24 cellular contexts compared by ENCODE assay signal in genomic region chr12:42556917-42557316, GRCh38. TPM values are rescaled to one million over a fixed set of nuclear protein-coding genes. Genes with fewer than 3 reads are reported as not detected.
DNase-seq lines count a peak whose midpoint lies in the region; ATAC-seq and TF ChIP-seq lines count a peak whose summit lies in the region.
"Had no signal": no experiment of that assay in that cellular context is flagged by ENCODE, and none has a peak within 500 bp of the region (broad histone marks: within the 10 kb centered on the region; RNA-seq: fewer than 3 reads in every experiment).

No MANE protein-coding gene starts in this region.

- ATAC-seq in Right ventricle myocardium superior (ENCODE audit: poor library complexity) (peak; percentile 62), heart right ventricle (peak in 5 of 8 donors; percentile 35 to 84 (median 49)), left ventricle myocardium superior (peak; percentile 79), lower lobe of right lung (peak; percentile 38 to 39), GM21447 (IDR thresholded peaks at IDR 0.05; ENCODE audit: unreplicated experiment) (no peak)
- ATAC-seq: A549, GM12878, GM23338, HCT116 had no signal

- H3K27ac ChIP-seq in right atrium auricular region: no peak overlapping the region
- peak overlapping the region in 2 of 10 donors; percentile 39 to 41 for H3K27ac ChIP-seq in heart right ventricle
- H3K27ac ChIP-seq in lower lobe of right lung: no peak overlapping the region
- no peak overlapping the region for H3K27ac ChIP-seq in adrenal gland
- H3K27ac ChIP-seq: A549; BLaER1 treated with 17β-estradiol and CSF1 and Interleukin-3, amounts not matched to agents 10 nM and 100 nM had no signal

- no peaks in the 10 kb centered on the region for H3K9me3 ChIP-seq in right atrium auricular region
- no peaks in the 10 kb centered on the region for H3K9me3 ChIP-seq in heart right ventricle
- H3K9me3 ChIP-seq in lower lobe of right lung: no peaks in the 10 kb centered on the region
- H3K9me3 ChIP-seq in adrenal gland (replicated peaks in 1 of 3): no peaks in the 10 kb centered on the region
- H3K9me3 ChIP-seq: A549; BE2C; BLaER1 treated with 17β-estradiol and CSF1 and Interleukin-3, amounts not matched to agents 10 nM and 100 nM had no signal

- H3K4me1 ChIP-seq in right atrium auricular region (peaks cover 0 to 5% of the 10 kb centered on the region in 2 donors), heart right ventricle (peaks cover 0 to 50% (median 19%) of the 10 kb centered on the region in 9 donors), lower lobe of right lung (no peaks in the 10 kb centered on the region), adrenal gland (replicated peaks in 1 of 2) (peaks cover 0 to 5% of the 10 kb centered on the region in 2 donors)
- H3K4me1 ChIP-seq: A549; BE2C; BLaER1 treated with 17β-estradiol and CSF1 and Interleukin-3, amounts not matched to agents 10 nM and 100 nM had no signal

- 59 to 75% methylated on average over 2 of the region's 2 CpGs for WGBS in heart right ventricle, 2 donors
- 83 to 93% (median 90%) methylated on average over 2 of the region's 2 CpGs for WGBS in adrenal gland, 4 donors

- TF ChIP-seq CTCF in right atrium auricular region (IDR thresholded peaks at IDR 0.05) (no peak), heart right ventricle (IDR thresholded peaks at IDR 0.05) (no peak), lower lobe of right lung (IDR thresholded peaks at IDR 0.05) (no peak), adrenal gland (IDR thresholded peaks at IDR 0.05) (no peak)

- no peak for DNase-seq in Right ventricle myocardium superior
- no peak for DNase-seq in right atrium auricular region (ENCODE audit: low spot score)
- no peak for DNase-seq in heart right ventricle
- DNase-seq in left ventricle myocardium superior: no peak
- no peak for DNase-seq in lower lobe of right lung
- DNase-seq in adrenal gland: no peak
- DNase-seq in DMS153 (lab: John Stamatoyannopoulos, UW): no peak
- DNase-seq: 8988T; ACHN; AML-193; BE2C; Calu3; CD4-positive, alpha-beta T cell; CD8-positive, alpha-beta memory T cell; DMS79; EL; GDM1; H9 had no signal

- H3K36me3 ChIP-seq in right atrium auricular region (no peaks in the 10 kb centered on the region), heart right ventricle (no peaks in the 10 kb centered on the region), lower lobe of right lung (no peaks in the 10 kb centered on the region), adrenal gland (replicated peaks in 1 of 2) (no peaks in the 10 kb centered on the region)
- H3K36me3 ChIP-seq: BE2C; BLaER1 treated with 17β-estradiol and CSF1 and Interleukin-3, amounts not matched to agents 10 nM and 100 nM had no signal

- TF ChIP-seq POLR2A in adrenal gland (IDR thresholded peaks at IDR 0.05): no peak

- H3K27me3 ChIP-seq in right atrium auricular region (no peaks in the 10 kb centered on the region), heart right ventricle (peaks cover 0 to 4% (median 0%) of the 10 kb centered on the region in 7 donors), lower lobe of right lung (ENCODE audit: low read depth) (no peaks in the 10 kb centered on the region), adrenal gland (no peaks in the 10 kb centered on the region)
- H3K27me3 ChIP-seq: BE2C; BLaER1 treated with 17β-estradiol and CSF1 and Interleukin-3, amounts not matched to agents 10 nM and 100 nM had no signal

- H3K4me3 ChIP-seq in right atrium auricular region (no peak overlapping the region), heart right ventricle (no peak overlapping the region), lower lobe of right lung (no peak overlapping the region), adrenal gland (no peak overlapping the region)
- H3K4me3 ChIP-seq: A549; BLaER1 treated with 17β-estradiol and CSF1 and Interleukin-3, amounts not matched to agents 10 nM and 100 nM; GM12878; GM23338 had no signal

- intact Hi-C loops in Right ventricle myocardium superior (cut with DNase I): no loop called here
- intact Hi-C loops in heart right ventricle (cut with DNase I): loop anchor here in 1 of 10 donors (5.0 kb wide), 1 partner anchor 70 kb away; no protein-coding TSS in a partner anchor
- intact Hi-C loops in left ventricle myocardium superior (cut with micrococcal nuclease): no loop called here
- intact Hi-C loops in lower lobe of right lung (cut with DNase I): no loop called here
- intact Hi-C loops in adrenal gland (cut with DNase I): no loop called here

RNA-seq across cellular contexts. Expression of gene PRICKLE1, which starts 32.6 kb away (rescaled TPM):
- 14.4 TPM for total RNA-seq in Right ventricle myocardium superior
- total RNA-seq in right atrium auricular region: 10 to 100 TPM in 1 of 2 donors, 1 to 10 TPM in 1; 7.6 to 19.7 TPM
- total RNA-seq in heart right ventricle: 10 to 100 TPM; 12.9 to 36.9 (median 18.4) TPM
- 1 to 10 TPM; 2.9 to 3.7 TPM for polyA plus RNA-seq in heart right ventricle
- total RNA-seq in left ventricle myocardium superior: 17.7 TPM
- total RNA-seq in lower lobe of right lung: 18.8 TPM
- total RNA-seq in adrenal gland: 10 to 100 TPM in 1 of 8 donors, 1 to 10 TPM in 7; 2.9 to 13.2 (median 7.2) TPM
- 1 to 10 TPM; 1.0 to 3.4 (median 1.4) TPM for polyA plus RNA-seq in adrenal gland
- total RNA-seq: CD4-positive, alpha-beta T cell; CD8-positive, alpha-beta memory T cell had no signal
